ENCODE assay signal across 9 cellular contexts in the genomic region with DNA sequence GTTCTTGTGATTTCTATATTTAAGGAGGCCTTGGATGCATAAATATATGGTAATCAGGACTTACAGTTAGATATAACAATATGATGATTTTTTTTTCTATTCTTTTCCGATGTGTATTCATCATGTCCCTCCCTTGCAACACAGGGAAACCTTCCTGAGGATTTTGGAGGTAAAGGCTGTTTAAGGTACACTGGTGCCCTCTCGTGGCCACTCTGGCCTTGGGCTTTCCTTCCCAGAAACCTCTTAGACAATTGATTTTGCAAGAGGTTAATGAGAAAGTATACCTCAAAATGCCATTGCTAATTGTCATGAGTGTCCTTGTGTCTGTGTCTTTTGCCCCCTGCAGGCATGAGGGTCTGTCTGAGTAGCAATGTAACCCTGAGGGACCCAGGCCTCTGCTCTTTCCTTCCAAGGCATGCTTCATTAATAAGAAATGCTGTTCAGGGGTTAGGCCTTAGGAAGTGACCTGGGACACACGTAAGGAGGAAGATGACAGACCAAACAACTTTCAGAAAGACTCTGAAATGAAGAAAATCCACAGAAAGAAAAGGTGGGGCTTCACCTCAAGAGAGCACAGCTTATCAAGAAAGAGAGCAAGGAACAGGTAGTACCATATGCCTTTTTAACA.
DNase-seq lines count a peak whose midpoint lies in the region; ATAC-seq, FAIRE-seq and TF ChIP-seq lines count a peak whose summit lies in the region.
"Had no signal": no experiment of that assay in that cellular context is flagged by ENCODE, and none has a peak within 500 bp of the region (broad histone marks: within the 10 kb centered on the region; RNA-seq: fewer than 3 reads in every experiment).

No MANE protein-coding gene starts in this region.

- FAIRE-seq in GM12892 (lab: Jason Lieb, UNC): peak; percentile 73

- peak; percentile 39 for DNase-seq in AG04450 (ENCODE audit: low read depth, low spot score)
- DNase-seq in GM12892 (ENCODE audit: insufficient read length): peak; percentile 12
- DNase-seq in NCI-H1694 treated with DMSO at 0.1 percent for 48 hours (lab: John Stamatoyannopoulos, UW): peak; percentile 78
- DNase-seq in T1000 (lab: John Stamatoyannopoulos, UW): peak; percentile 61
- no peak for DNase-seq in coronary artery (ENCODE audit: low spot score)
- peak; percentile 1 to 3 for DNase-seq in stimulated activated CD8-positive, alpha-beta memory T cell treated with anti-CD3 and anti-CD28 coated beads, Interleukin-15, amount 100 ng/mL, for 48 hours (ENCODE audit: low read depth in 2 of 2)

- TF ChIP-seq RAD21 in liver (IDR thresholded peaks at IDR 0.05): peak; percentile 94 to 95

- CTCF ChIA-PET in AG04450 (lab: Charles Lee): interaction anchor here (0.7 to 4.1 kb wide), 12 partner anchors 10 to 1294 kb away, joined by 3 to 32 read pairs (median 7); a partner anchor contains a TSS

- H3K4me3 ChIP-seq in AG04450 (ENCODE audit: low read depth, low read length) (no peak overlapping the region), coronary artery (no peak overlapping the region), liver (ENCODE audit: low read depth in 1 of 3, low read length in 3 of 3) (no peak overlapping the region)

- no peak for ATAC-seq in HG02588 (IDR thresholded peaks at IDR 0.05; ENCODE audit: unreplicated experiment)
- ATAC-seq: naive thymus-derived CD8-positive, alpha-beta T cell had no signal

- H3K9ac ChIP-seq in liver (ENCODE audit: low read depth in 1 of 2, low read length in 2 of 2): no peak overlapping the region

- H3K36me3 ChIP-seq in liver (ENCODE audit: control insufficient read depth in 4 of 4, insufficient read depth in 3 of 4, low read depth in 1 of 4, low read length in 3 of 4): no peaks in the 10 kb centered on the region

- H3K4me1 ChIP-seq in liver (ENCODE audit: control insufficient read depth in 4 of 4, insufficient read depth in 4 of 4, low read length in 3 of 4): no peaks in the 10 kb centered on the region

- POLR2A ChIA-PET in AG04450 (lab: Yijun Ruan, JAX): no interaction called here

- no peak for TF ChIP-seq POLR2A in GM12892 (IDR thresholded peaks at IDR 0.05; ENCODE audit: low read depth, low read length)

- H3K9me3 ChIP-seq in AG04450 (ENCODE audit: control insufficient read depth, insufficient read depth, low read length) (no peaks in the 10 kb centered on the region), liver (ENCODE audit: control insufficient read depth in 4 of 4, low read length in 3 of 4) (no peaks in the 10 kb centered on the region)

- WGBS in liver: 22% methylated on average over 3 of the region's 3 CpGs

- peak; percentile 97 for TF ChIP-seq CTCF in AG04450 (IDR thresholded peaks at IDR 0.05; ENCODE audit: low read depth, low read length)
- peak; percentile 67 for TF ChIP-seq CTCF in coronary artery (IDR thresholded peaks at IDR 0.05)
- TF ChIP-seq CTCF in liver (IDR thresholded peaks at IDR 0.05; ENCODE audit: low read depth, low read length, missing input control): peak; percentile 92

- H3K27me3 ChIP-seq in AG04450 (ENCODE audit: control insufficient read depth, insufficient read depth, low read length): no peaks in the 10 kb centered on the region
- no peaks in the 10 kb centered on the region for H3K27me3 ChIP-seq in liver (ENCODE audit: control insufficient read depth in 4 of 4, insufficient read depth in 4 of 4, low read length in 3 of 4)

- H3K27ac ChIP-seq in AG04450 (ENCODE audit: low read depth, low read length) (no peak overlapping the region), coronary artery (no peak overlapping the region), liver (ENCODE audit: low read depth in 1 of 2, low read length in 2 of 2) (no peak overlapping the region)

TF ChIP-seq in liver, 16 proteins besides CTCF, POLR2A, EP300 and RAD21:
- TF ChIP-seq SP1 (IDR thresholded peaks at IDR 0.05): no peak
- no peak for TF ChIP-seq FOXA2 (IDR thresholded peaks at IDR 0.05)
- no peak for TF ChIP-seq YY1 (IDR thresholded peaks at IDR 0.05)
- no peak for TF ChIP-seq EGR1 (IDR thresholded peaks at IDR 0.05; ENCODE audit: low read depth in 2 of 2)
- TF ChIP-seq HNF4A (conservative IDR thresholded peaks at IDR 0.05): no peak
- no peak for TF ChIP-seq NR2F2 (IDR thresholded peaks at IDR 0.05)
- no peak for TF ChIP-seq GABPA (IDR thresholded peaks at IDR 0.05 in 1 of 2, conservative IDR thresholded peaks at IDR 0.05 in 1 of 2)
- TF ChIP-seq, protein P1, sequence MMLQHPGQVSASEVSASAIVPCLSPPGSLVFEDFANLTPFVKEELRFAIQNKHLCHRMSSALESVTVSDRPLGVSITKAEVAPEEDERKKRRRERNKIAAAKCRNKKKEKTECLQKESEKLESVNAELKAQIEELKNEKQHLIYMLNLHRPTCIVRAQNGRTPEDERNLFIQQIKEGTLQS (IDR thresholded peaks at IDR 0.05): no peak
- TF ChIP-seq HNF4G (IDR thresholded peaks at IDR 0.05): no peak
- TF ChIP-seq, protein P2, sequence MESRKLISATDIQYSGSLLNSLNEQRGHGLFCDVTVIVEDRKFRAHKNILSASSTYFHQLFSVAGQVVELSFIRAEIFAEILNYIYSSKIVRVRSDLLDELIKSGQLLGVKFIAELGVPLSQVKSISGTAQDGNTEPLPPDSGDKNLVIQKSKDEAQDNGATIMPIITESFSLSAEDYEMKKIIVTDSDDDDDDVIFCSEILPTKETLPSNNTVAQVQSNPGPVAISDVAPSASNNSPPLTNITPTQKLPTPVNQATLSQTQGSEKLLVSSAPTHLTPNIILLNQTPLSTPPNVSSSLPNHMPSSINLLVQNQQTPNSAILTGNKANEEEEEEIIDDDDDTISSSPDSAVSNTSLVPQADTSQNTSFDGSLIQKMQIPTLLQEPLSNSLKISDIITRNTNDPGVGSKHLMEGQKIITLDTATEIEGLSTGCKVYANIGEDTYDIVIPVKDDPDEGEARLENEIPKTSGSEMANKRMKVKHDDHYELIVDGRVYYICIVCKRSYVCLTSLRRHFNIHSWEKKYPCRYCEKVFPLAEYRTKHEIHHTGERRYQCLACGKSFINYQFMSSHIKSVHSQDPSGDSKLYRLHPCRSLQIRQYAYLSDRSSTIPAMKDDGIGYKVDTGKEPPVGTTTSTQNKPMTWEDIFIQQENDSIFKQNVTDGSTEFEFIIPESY (IDR thresholded peaks at IDR 0.05): no peak
- TF ChIP-seq TAF1 (conservative IDR thresholded peaks at IDR 0.05): no peak
- no peak for TF ChIP-seq FOXA1 (IDR thresholded peaks at IDR 0.05)
TF ChIP-seq in liver: peak in this region for 0.
